1 cellular context compared by ENCODE assay signal in the genomic region with DNA sequence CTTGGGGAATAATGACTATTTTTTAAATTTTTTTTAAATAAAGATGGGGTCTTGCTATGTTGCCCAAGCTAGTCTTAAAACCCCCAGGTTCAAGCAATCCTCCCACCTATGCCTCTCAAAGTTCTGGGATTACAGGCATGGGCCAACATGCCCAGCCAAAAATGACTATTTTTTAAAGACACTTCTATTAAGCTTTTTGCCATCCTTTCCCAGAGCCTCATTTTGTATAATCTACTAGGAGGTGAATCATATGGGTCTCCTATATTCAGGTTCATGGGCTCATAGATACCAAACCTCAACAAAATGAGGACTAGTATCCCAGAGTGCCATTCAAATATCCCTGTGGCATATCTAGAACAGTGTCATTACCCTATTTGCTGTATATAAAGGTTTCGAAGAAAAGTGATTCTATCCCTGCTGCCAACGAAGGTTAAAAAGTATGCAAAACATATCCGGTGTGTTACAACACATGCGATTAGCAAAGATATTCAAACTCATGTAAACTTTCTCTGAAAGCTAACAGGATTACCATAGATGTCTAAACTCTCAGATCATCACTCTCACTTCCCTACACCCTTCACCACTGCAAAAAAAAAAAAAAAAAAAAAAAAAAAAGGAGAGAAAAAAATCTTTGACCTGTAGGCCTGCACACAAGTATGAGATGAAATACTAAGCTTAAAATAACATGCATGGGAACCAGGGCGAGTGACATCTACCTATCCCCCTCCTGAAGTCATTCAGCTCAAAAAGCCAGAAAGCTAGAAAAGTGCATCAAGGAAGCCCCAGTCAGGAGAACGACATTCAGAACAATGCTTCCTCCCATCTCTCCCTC.
A peak's percentile ranks its signal among the peaks of the same experiment; 100 is the strongest.
TF ChIP-seq lines count a peak whose summit lies in the region.

No MANE protein-coding gene starts in this region.

TF ChIP-seq in GM12878, 131 proteins besides CTCF, POLR2A, EP300 and RAD21 (continued from another document and continues in another):
- TF ChIP-seq CREB1 (IDR thresholded peaks at IDR 0.05; ENCODE audit: low read depth) = 0 out of 2 replicates have a peak, but pooled peaks have one; percentile 5
- TF ChIP-seq HDAC2 (IDR thresholded peaks at IDR 0.05) = no peak
- no peak for TF ChIP-seq MYB (IDR thresholded peaks at IDR 0.05; ENCODE audit: borderline replicate concordance, low read depth, low read length)
- no peak for TF ChIP-seq ESRRA (IDR thresholded peaks at IDR 0.05; ENCODE audit: low read length)
- no peak for TF ChIP-seq SUZ12 (IDR thresholded peaks at IDR 0.05; ENCODE audit: unreplicated experiment)
- peak; percentile 71; the same call in 1 of the 2 replicates for TF ChIP-seq MEF2A (IDR thresholded peaks at IDR 0.05; ENCODE audit: insufficient read depth, low read depth, low read length)
- TF ChIP-seq JUNB (IDR thresholded peaks at IDR 0.05) = peak; percentile 50
- 0 out of 2 replicates have a peak, but pooled peaks have one; percentile 33 for TF ChIP-seq DPF2 (IDR thresholded peaks at IDR 0.05)
- TF ChIP-seq, protein P1, sequence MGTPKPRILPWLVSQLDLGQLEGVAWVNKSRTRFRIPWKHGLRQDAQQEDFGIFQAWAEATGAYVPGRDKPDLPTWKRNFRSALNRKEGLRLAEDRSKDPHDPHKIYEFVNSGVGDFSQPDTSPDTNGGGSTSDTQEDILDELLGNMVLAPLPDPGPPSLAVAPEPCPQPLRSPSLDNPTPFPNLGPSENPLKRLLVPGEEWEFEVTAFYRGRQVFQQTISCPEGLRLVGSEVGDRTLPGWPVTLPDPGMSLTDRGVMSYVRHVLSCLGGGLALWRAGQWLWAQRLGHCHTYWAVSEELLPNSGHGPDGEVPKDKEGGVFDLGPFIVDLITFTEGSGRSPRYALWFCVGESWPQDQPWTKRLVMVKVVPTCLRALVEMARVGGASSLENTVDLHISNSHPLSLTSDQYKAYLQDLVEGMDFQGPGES (IDR thresholded peaks at IDR 0.05) = no peak
- TF ChIP-seq RELA (IDR thresholded peaks at IDR 0.05; ENCODE audit: borderline replicate concordance, partially characterized antibody) = no peak
- TF ChIP-seq MEF2B (IDR thresholded peaks at IDR 0.05; ENCODE audit: partially characterized antibody, poor library complexity, severe bottlenecking) = peak; percentile 51
- TF ChIP-seq FOS (IDR thresholded peaks at IDR 0.05; ENCODE audit: borderline replicate concordance, extremely low read depth, insufficient read length) = no peak
- 0 out of 2 replicates have a peak, but pooled peaks have one; percentile 49 for TF ChIP-seq EED (IDR thresholded peaks at IDR 0.05; ENCODE audit: low read depth)
- TF ChIP-seq ATF7 (IDR thresholded peaks at IDR 0.05; ENCODE audit: low read depth) = peak; percentile 87
- TF ChIP-seq PAX5 (IDR thresholded peaks at IDR 0.05; ENCODE audit: borderline replicate concordance, low read depth, low read length) = peak; percentile 72; the same call in 1 of the 2 replicates
- no peak for TF ChIP-seq SMAD1 (IDR thresholded peaks at IDR 0.05; ENCODE audit: low read depth, partially characterized antibody)
- no peak for TF ChIP-seq KLF5 (IDR thresholded peaks at IDR 0.05; ENCODE audit: partially characterized antibody)
- TF ChIP-seq, protein P2, sequence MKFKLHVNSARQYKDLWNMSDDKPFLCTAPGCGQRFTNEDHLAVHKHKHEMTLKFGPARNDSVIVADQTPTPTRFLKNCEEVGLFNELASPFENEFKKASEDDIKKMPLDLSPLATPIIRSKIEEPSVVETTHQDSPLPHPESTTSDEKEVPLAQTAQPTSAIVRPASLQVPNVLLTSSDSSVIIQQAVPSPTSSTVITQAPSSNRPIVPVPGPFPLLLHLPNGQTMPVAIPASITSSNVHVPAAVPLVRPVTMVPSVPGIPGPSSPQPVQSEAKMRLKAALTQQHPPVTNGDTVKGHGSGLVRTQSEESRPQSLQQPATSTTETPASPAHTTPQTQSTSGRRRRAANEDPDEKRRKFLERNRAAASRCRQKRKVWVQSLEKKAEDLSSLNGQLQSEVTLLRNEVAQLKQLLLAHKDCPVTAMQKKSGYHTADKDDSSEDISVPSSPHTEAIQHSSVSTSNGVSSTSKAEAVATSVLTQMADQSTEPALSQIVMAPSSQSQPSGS (IDR thresholded peaks at IDR 0.05; ENCODE audit: low read length) = peak; percentile 61
- no peak for TF ChIP-seq STAT1 (conservative IDR thresholded peaks at IDR 0.05)
- no peak for TF ChIP-seq YBX1 (IDR thresholded peaks at IDR 0.05)
- TF ChIP-seq CBX5 (IDR thresholded peaks at IDR 0.05; ENCODE audit: low read depth) = 0 out of 2 replicates have a peak, but pooled peaks have one; percentile 34
- TF ChIP-seq ZBED1 (IDR thresholded peaks at IDR 0.05; ENCODE audit: borderline replicate concordance) = no peak
- TF ChIP-seq SP1 (IDR thresholded peaks at IDR 0.05; ENCODE audit: low read depth, low read length) = no peak
- TF ChIP-seq ZNF384 (IDR thresholded peaks at IDR 0.05; ENCODE audit: borderline replicate concordance, low read depth, low read length) = peak; percentile 100
- TF ChIP-seq RAD51 (IDR thresholded peaks at IDR 0.05) = no peak
- no peak for TF ChIP-seq NR2C2 (IDR thresholded peaks at IDR 0.05; ENCODE audit: borderline replicate concordance, control insufficient read depth, insufficient read length, low read depth)
- TF ChIP-seq, protein P3, sequence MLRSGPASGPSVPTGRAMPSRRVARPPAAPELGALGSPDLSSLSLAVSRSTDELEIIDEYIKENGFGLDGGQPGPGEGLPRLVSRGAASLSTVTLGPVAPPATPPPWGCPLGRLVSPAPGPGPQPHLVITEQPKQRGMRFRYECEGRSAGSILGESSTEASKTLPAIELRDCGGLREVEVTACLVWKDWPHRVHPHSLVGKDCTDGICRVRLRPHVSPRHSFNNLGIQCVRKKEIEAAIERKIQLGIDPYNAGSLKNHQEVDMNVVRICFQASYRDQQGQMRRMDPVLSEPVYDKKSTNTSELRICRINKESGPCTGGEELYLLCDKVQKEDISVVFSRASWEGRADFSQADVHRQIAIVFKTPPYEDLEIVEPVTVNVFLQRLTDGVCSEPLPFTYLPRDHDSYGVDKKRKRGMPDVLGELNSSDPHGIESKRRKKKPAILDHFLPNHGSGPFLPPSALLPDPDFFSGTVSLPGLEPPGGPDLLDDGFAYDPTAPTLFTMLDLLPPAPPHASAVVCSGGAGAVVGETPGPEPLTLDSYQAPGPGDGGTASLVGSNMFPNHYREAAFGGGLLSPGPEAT (IDR thresholded peaks at IDR 0.05; ENCODE audit: low read depth) = peak; percentile 54
- TF ChIP-seq, protein P4, sequence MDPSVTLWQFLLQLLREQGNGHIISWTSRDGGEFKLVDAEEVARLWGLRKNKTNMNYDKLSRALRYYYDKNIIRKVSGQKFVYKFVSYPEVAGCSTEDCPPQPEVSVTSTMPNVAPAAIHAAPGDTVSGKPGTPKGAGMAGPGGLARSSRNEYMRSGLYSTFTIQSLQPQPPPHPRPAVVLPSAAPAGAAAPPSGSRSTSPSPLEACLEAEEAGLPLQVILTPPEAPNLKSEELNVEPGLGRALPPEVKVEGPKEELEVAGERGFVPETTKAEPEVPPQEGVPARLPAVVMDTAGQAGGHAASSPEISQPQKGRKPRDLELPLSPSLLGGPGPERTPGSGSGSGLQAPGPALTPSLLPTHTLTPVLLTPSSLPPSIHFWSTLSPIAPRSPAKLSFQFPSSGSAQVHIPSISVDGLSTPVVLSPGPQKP (IDR thresholded peaks at IDR 0.05; ENCODE audit: low read depth, low read length) = no peak
- peak; percentile 91 for TF ChIP-seq NBN (IDR thresholded peaks at IDR 0.05)
- 0 out of 2 replicates have a peak, but pooled peaks have one; percentile 60 for TF ChIP-seq HDGF (IDR thresholded peaks at IDR 0.05)
- no peak for TF ChIP-seq MYC (IDR thresholded peaks at IDR 0.05; ENCODE audit: insufficient read depth, insufficient read length, insufficient replicate concordance, low read length, severe bottlenecking)
- peak; percentile 18; the same call in 1 of the 2 replicates for TF ChIP-seq FOXM1 (IDR thresholded peaks at IDR 0.05; ENCODE audit: low read depth, low read length)
- TF ChIP-seq HDAC6 (IDR thresholded peaks at IDR 0.05; ENCODE audit: unreplicated experiment) = no peak
- TF ChIP-seq GATAD2B (conservative IDR thresholded peaks at IDR 0.05; ENCODE audit: low read depth) = no peak
- peak; percentile 39; the same call in 1 of the 2 replicates for TF ChIP-seq CREM (IDR thresholded peaks at IDR 0.05; ENCODE audit: low read depth)
- TF ChIP-seq, protein P5, sequence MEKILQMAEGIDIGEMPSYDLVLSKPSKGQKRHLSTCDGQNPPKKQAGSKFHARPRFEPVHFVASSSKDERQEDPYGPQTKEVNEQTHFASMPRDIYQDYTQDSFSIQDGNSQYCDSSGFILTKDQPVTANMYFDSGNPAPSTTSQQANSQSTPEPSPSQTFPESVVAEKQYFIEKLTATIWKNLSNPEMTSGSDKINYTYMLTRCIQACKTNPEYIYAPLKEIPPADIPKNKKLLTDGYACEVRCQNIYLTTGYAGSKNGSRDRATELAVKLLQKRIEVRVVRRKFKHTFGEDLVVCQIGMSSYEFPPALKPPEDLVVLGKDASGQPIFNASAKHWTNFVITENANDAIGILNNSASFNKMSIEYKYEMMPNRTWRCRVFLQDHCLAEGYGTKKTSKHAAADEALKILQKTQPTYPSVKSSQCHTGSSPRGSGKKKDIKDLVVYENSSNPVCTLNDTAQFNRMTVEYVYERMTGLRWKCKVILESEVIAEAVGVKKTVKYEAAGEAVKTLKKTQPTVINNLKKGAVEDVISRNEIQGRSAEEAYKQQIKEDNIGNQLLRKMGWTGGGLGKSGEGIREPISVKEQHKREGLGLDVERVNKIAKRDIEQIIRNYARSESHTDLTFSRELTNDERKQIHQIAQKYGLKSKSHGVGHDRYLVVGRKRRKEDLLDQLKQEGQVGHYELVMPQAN (conservative IDR thresholded peaks at IDR 0.05) = no peak
- peak; percentile 83 for TF ChIP-seq IRF4 (IDR thresholded peaks at IDR 0.05; ENCODE audit: low read depth, low read length)
- TF ChIP-seq, protein P6, sequence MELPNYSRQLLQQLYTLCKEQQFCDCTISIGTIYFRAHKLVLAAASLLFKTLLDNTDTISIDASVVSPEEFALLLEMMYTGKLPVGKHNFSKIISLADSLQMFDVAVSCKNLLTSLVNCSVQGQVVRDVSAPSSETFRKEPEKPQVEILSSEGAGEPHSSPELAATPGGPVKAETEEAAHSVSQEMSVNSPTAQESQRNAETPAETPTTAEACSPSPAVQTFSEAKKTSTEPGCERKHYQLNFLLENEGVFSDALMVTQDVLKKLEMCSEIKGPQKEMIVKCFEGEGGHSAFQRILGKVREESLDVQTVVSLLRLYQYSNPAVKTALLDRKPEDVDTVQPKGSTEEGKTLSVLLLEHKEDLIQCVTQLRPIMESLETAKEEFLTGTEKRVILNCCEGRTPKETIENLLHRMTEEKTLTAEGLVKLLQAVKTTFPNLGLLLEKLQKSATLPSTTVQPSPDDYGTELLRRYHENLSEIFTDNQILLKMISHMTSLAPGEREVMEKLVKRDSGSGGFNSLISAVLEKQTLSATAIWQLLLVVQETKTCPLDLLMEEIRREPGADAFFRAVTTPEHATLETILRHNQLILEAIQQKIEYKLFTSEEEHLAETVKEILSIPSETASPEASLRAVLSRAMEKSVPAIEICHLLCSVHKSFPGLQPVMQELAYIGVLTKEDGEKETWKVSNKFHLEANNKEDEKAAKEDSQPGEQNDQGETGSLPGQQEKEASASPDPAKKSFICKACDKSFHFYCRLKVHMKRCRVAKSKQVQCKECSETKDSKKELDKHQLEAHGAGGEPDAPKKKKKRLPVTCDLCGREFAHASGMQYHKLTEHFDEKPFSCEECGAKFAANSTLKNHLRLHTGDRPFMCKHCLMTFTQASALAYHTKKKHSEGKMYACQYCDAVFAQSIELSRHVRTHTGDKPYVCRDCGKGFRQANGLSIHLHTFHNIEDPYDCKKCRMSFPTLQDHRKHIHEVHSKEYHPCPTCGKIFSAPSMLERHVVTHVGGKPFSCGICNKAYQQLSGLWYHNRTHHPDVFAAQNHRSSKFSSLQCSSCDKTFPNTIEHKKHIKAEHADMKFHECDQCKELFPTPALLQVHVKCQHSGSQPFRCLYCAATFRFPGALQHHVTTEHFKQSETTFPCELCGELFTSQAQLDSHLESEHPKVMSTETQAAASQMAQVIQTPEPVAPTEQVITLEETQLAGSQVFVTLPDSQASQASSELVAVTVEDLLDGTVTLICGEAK (IDR thresholded peaks at IDR 0.05; ENCODE audit: borderline replicate concordance) = no peak
- no peak for TF ChIP-seq JUND (IDR thresholded peaks at IDR 0.05; ENCODE audit: low read depth, low read length)
- TF ChIP-seq SRF (IDR thresholded peaks at IDR 0.05; ENCODE audit: low read depth in 2 of 2, low read length in 2 of 2) = 0 out of 4 replicates have a peak, but pooled peaks of 1 of the 2 experiments have one; percentile 53
- peak; percentile 55 to 75; a peak in 3 of 4 replicates for TF ChIP-seq BHLHE40 (IDR thresholded peaks at IDR 0.05; ENCODE audit: borderline replicate concordance in 1 of 2, low read depth in 2 of 2, low read length in 1 of 2)
- TF ChIP-seq SMARCA5 (IDR thresholded peaks at IDR 0.05) = peak; percentile 89
- TF ChIP-seq POU2F2 (IDR thresholded peaks at IDR 0.05; ENCODE audit: borderline replicate concordance, low read depth, low read length) = peak; percentile 92
- TF ChIP-seq MTA3 (IDR thresholded peaks at IDR 0.05; ENCODE audit: borderline replicate concordance, low read length) = 0 out of 2 replicates have a peak, but pooled peaks have one; percentile 20
- TF ChIP-seq, protein P7, sequence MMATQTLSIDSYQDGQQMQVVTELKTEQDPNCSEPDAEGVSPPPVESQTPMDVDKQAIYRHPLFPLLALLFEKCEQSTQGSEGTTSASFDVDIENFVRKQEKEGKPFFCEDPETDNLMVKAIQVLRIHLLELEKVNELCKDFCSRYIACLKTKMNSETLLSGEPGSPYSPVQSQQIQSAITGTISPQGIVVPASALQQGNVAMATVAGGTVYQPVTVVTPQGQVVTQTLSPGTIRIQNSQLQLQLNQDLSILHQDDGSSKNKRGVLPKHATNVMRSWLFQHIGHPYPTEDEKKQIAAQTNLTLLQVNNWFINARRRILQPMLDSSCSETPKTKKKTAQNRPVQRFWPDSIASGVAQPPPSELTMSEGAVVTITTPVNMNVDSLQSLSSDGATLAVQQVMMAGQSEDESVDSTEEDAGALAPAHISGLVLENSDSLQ (IDR thresholded peaks at IDR 0.05) = peak; percentile 29; the same call in 1 of the 2 replicates
- peak; percentile 37; the same call in 1 of the 2 replicates for TF ChIP-seq SREBF1 (IDR thresholded peaks at IDR 0.05; ENCODE audit: low read length)
- peak; percentile 17; the same call in 1 of the 2 replicates for TF ChIP-seq IKZF1 (conservative IDR thresholded peaks at IDR 0.05)
